Comparison of ENCODE assay signal across 11 cellular contexts in genomic region chr7:116230191-116231005, GRCh38. TPM values are rescaled to one million over a fixed set of nuclear protein-coding genes. Genes with fewer than 3 reads are reported as not detected.
DNase-seq lines count a peak whose midpoint lies in the region; ATAC-seq, FAIRE-seq and TF ChIP-seq lines count a peak whose summit lies in the region.
"Had no signal": no experiment of that assay in that cellular context is flagged by ENCODE, and none has a peak within 500 bp of the region (broad histone marks: within the 10 kb centered on the region; RNA-seq: fewer than 3 reads in every experiment).

No MANE protein-coding gene starts in this region.

- H3K4me1 ChIP-seq in SJSA1 (replicated peaks) (peaks cover 61% of the 10 kb centered on the region), gastroesophageal sphincter (peaks cover 38 to 100% (median 39%) of the 10 kb centered on the region in 3 donors), Karpas-422 (ENCODE audit: low read length) (no peaks in the 10 kb centered on the region)

- H3K9me3 Mint-ChIP-seq in stimulated activated effector memory CD8-positive, alpha-beta T cell treated with anti-CD3 and anti-CD28 coated beads, Interleukin-12 subunit alpha, Interleukin-12 subunit beta, amount 100 ng/mL, for 72 hours, result no peaks in the 10 kb centered on the region

- H2AFZ ChIP-seq in Karpas-422 (ENCODE audit: low read length), result no peak overlapping the region

- no peaks in the 10 kb centered on the region for H3K27me3 ChIP-seq in SJSA1 (replicated peaks)
- H3K27me3 ChIP-seq in gastroesophageal sphincter, result no peaks in the 10 kb centered on the region
- no peaks in the 10 kb centered on the region for H3K27me3 ChIP-seq in Karpas-422 (ENCODE audit: low read length)

- peaks cover 9% of the 10 kb centered on the region for H3K36me3 Mint-ChIP-seq in stimulated activated effector memory CD8-positive, alpha-beta T cell treated with anti-CD3 and anti-CD28 coated beads, Interleukin-12 subunit alpha, Interleukin-12 subunit beta, amount 100 ng/mL, for 72 hours

- no peak overlapping the region for H3K4me2 ChIP-seq in Karpas-422 (ENCODE audit: low read depth, low read length, poor library complexity, severe bottlenecking)

- peak overlapping the region; percentile 78 for H3K27ac Mint-ChIP-seq in stimulated activated effector memory CD8-positive, alpha-beta T cell treated with anti-CD3 and anti-CD28 coated beads, Interleukin-12 subunit alpha, Interleukin-12 subunit beta, amount 100 ng/mL, for 72 hours

- no peak for ATAC-seq in gastroesophageal sphincter
- ATAC-seq in stimulated activated effector memory CD8-positive, alpha-beta T cell treated with anti-CD3 and anti-CD28 coated beads, Interleukin-12 subunit alpha, Interleukin-12 subunit beta, amount 100 ng/mL, for 72 hours, result peak; percentile 62
- ATAC-seq in HG02870 (IDR thresholded peaks at IDR 0.05; ENCODE audit: unreplicated experiment), result no peak

- no peaks in the 10 kb centered on the region for H4K20me1 ChIP-seq in Karpas-422 (ENCODE audit: insufficient read depth, low read depth, low read length)

- H3K27ac ChIP-seq in SJSA1 (peak overlapping the region; percentile 37), gastroesophageal sphincter (peak overlapping the region; percentile 80 to 88 (median 82)), Karpas-422 (ENCODE audit: low read length) (no peak overlapping the region)

- WGBS in gastroesophageal sphincter (ENCODE audit: low coverage in 1 of 2), 2 donors, result 37 to 42% methylated on average over 4 of the region's 4 CpGs

- FAIRE-seq in GM19239 (lab: Jason Lieb, UNC), result peak; percentile 28
- FAIRE-seq: GM12892 had no signal

- H3K4me3 ChIP-seq in SJSA1 (no peak overlapping the region), gastroesophageal sphincter (no peak overlapping the region), Karpas-422 (ENCODE audit: low read length) (no peak overlapping the region)

- TF ChIP-seq POLR2A in gastroesophageal sphincter (IDR thresholded peaks at IDR 0.05), result no peak

- no peak for DNase-seq in GM19239 (ENCODE audit: insufficient read length, low spot score)
- no peak for DNase-seq in SJSA1 (ENCODE audit: low read depth in 1 of 2, low spot score in 2 of 2)
- no peak for DNase-seq in stimulated activated effector memory CD8-positive, alpha-beta T cell treated with anti-CD3 and anti-CD28 coated beads, Interleukin-12 subunit alpha, Interleukin-12 subunit beta, amount 100 ng/mL, for 72 hours (ENCODE audit: low spot score in 2 of 2)
- DNase-seq in stimulated activated CD8-positive, alpha-beta memory T cell treated with anti-CD3 and anti-CD28 coated beads, Interleukin-4, amount 100 ng/mL, for 48 hours, result no peak
- DNase-seq in NCI-H2081 treated with DMSO at 0.1 percent for 48 hours (lab: John Stamatoyannopoulos, UW), result no peak
- no peak for DNase-seq in Karpas-422
- DNase-seq: activated CD4-positive, alpha-beta T cell treated with anti-CD3 and anti-CD28 coated beads for 48 hours; NCI-H446 had no signal

- no peaks in the 10 kb centered on the region for H3K79me2 ChIP-seq in Karpas-422 (ENCODE audit: low read length)

- H3K36me3 ChIP-seq in SJSA1 (peaks cover 14% of the 10 kb centered on the region), gastroesophageal sphincter (no peaks in the 10 kb centered on the region), Karpas-422 (ENCODE audit: insufficient read depth, low read length) (no peaks in the 10 kb centered on the region)

- peak overlapping the region; percentile 16 for H3K4me3 Mint-ChIP-seq in stimulated activated effector memory CD8-positive, alpha-beta T cell treated with anti-CD3 and anti-CD28 coated beads, Interleukin-12 subunit alpha, Interleukin-12 subunit beta, amount 100 ng/mL, for 72 hours

- no peak for TF ChIP-seq EP300 in gastroesophageal sphincter (IDR thresholded peaks at IDR 0.05)

- peaks cover 52% of the 10 kb centered on the region for H3K4me1 Mint-ChIP-seq in stimulated activated effector memory CD8-positive, alpha-beta T cell treated with anti-CD3 and anti-CD28 coated beads, Interleukin-12 subunit alpha, Interleukin-12 subunit beta, amount 100 ng/mL, for 72 hours

- TF ChIP-seq CTCF in gastroesophageal sphincter (IDR thresholded peaks at IDR 0.05), result no peak

- no peaks in the 10 kb centered on the region for H3K9me3 ChIP-seq in SJSA1 (replicated peaks)
- no peaks in the 10 kb centered on the region for H3K9me3 ChIP-seq in gastroesophageal sphincter
- H3K9me3 ChIP-seq in Karpas-422 (ENCODE audit: low read length), result no peaks in the 10 kb centered on the region

- H3K9ac ChIP-seq in Karpas-422 (ENCODE audit: low read length), result no peak overlapping the region

- no peaks in the 10 kb centered on the region for H3K9me2 ChIP-seq in Karpas-422 (replicated peaks; ENCODE audit: insufficient read depth, low read length)

RNA-seq across cellular contexts. Expression of gene TES, which starts 20.1 kb away (rescaled TPM):
- 143 and 162 TPM in 2 replicates for total RNA-seq in SJSA1 (2014; rRNA removed; shearing (Covaris generic))
- 100 to 1,000 TPM; 245 to 501 (median 290) TPM for total RNA-seq in gastroesophageal sphincter
- not detected in 2 replicates for total RNA-seq in Karpas-422 (2014; rRNA removed; shearing (Covaris generic); ENCODE audit: low replicate concordance)

Comparison
In these comparisons a context has a peak if more than half of its experiments do, and no peak if none do; other contexts are left out.
1. RNA of gene TES, which starts 20.1 kb away (total RNA-seq): 245 to 501 TPM in gastroesophageal sphincter and 143 to 162 TPM in SJSA1; not detected in Karpas-422; every median in the first group is over 100 times any median in the second.